Comparison of ENCODE assay signal across 1 cellular context in the genomic region with DNA sequence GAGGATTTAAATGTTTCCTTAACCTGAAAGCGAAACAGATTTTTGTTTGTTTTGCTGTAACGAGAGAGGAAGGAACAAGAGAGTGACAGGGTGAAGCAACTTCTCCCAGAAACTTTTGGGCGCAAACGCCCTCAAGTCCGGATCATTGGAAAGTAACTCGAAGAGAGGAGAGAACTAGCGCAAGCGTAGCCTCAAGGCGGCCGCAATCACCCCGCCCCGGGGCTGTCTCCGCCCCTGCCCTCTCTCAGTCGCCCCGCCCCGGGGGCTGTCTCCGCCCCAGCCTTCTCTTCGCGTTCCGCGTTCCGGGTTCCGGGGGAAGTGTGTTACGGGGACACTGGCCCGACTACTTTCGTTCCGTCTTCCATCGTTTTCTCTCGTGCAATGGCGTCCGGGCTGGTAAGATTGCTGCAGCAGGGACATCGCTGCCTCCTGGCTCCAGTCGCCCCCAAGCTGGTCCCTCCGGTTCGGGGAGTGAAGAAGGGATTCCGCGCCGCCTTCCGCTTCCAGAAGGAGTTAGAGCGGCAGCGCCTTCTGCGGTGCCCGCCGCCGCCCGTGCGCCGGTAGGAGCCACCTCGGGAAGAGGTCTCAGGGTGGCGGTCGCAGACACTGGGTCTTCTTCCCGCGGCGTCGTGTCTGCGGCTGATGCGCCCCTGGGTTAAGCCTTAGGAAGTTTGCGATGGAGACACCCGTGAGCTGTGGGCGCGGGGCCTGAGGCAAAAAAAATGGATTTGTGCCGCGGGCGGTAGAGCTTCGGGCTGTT.
TF ChIP-seq lines count a peak whose summit lies in the region.

TSS of gene MRPL44 (plus strand) at position 372 of the 760 bp plus-strand sequence. CDS start at position 382, 10 bp downstream.

TF ChIP-seq in HepG2, 621 proteins besides CTCF, POLR2A, EP300 and RAD21 (continued from another document and continues in another):
- TF ChIP-seq, protein P1, sequence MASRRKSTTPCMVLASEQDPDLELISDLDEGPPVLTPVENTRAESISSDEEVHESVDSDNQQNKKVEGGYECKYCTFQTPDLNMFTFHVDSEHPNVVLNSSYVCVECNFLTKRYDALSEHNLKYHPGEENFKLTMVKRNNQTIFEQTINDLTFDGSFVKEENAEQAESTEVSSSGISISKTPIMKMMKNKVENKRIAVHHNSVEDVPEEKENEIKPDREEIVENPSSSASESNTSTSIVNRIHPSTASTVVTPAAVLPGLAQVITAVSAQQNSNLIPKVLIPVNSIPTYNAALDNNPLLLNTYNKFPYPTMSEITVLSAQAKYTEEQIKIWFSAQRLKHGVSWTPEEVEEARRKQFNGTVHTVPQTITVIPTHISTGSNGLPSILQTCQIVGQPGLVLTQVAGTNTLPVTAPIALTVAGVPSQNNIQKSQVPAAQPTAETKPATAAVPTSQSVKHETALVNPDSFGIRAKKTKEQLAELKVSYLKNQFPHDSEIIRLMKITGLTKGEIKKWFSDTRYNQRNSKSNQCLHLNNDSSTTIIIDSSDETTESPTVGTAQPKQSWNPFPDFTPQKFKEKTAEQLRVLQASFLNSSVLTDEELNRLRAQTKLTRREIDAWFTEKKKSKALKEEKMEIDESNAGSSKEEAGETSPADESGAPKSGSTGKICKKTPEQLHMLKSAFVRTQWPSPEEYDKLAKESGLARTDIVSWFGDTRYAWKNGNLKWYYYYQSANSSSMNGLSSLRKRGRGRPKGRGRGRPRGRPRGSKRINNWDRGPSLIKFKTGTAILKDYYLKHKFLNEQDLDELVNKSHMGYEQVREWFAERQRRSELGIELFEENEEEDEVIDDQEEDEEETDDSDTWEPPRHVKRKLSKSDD (CRISPR knock-in tag; IDR thresholded peaks at IDR 0.05; ENCODE audit: low read depth), result peak; percentile 94
- TF ChIP-seq ZNF792 (CRISPR knock-in tag; IDR thresholded peaks at IDR 0.05) (peak; percentile 97), ZNF891 (CRISPR knock-in tag; IDR thresholded peaks at IDR 0.05) (peak; percentile 95), ZBTB4 (CRISPR knock-in tag; IDR thresholded peaks at IDR 0.05; ENCODE audit: borderline replicate concordance) (peak; percentile 94), TBL1XR1 (IDR thresholded peaks at IDR 0.05; ENCODE audit: borderline replicate concordance, low read length, partially characterized antibody) (peak; percentile 86), RFX5 (IDR thresholded peaks at IDR 0.05; ENCODE audit: low read depth, low read length) (0 out of 2 replicates have a peak, but pooled peaks have one; percentile 34), HHEX (CRISPR knock-in tag; IDR thresholded peaks at IDR 0.05) (peak; percentile 39; the same call in 1 of the 2 replicates), FOXM1 (CRISPR knock-in tag; IDR thresholded peaks at IDR 0.05) (no peak), CBX2 (IDR thresholded peaks at IDR 0.05; ENCODE audit: low read depth, low read length) (peak; percentile 90; the same call in 1 of the 2 replicates), CBX2 (CRISPR knock-in tag; IDR thresholded peaks at IDR 0.05; ENCODE audit: low read depth) (peak; percentile 86), SOX13 (IDR thresholded peaks at IDR 0.05) (peak; percentile 56; the same call in 1 of the 2 replicates), SOX13 (CRISPR knock-in tag; conservative IDR thresholded peaks at IDR 0.05 in 1 of 2, IDR thresholded peaks at IDR 0.05 in 1 of 2) (peak; percentile 5 to 80; a peak in 2 of 4 replicates), ZNF256 (CRISPR knock-in tag; conservative IDR thresholded peaks at IDR 0.05) (peak; percentile 90), SRSF4 (IDR thresholded peaks at IDR 0.05; ENCODE audit: low read depth, low read length, poor library complexity, severe bottlenecking) (no peak), ZFYVE20 (CRISPR knock-in tag; IDR thresholded peaks at IDR 0.05; ENCODE audit: borderline replicate concordance, low read depth) (no peak), CBX5 (CRISPR knock-in tag; IDR thresholded peaks at IDR 0.05; ENCODE audit: borderline replicate concordance) (peak; percentile 99), ZNF546 (CRISPR knock-in tag; conservative IDR thresholded peaks at IDR 0.05) (peak; percentile 71), POLR2AphosphoS2 (IDR thresholded peaks at IDR 0.05; ENCODE audit: low read depth, low read length) (peak; percentile 74; the same call in 1 of the 2 replicates), PRMT3 (CRISPR knock-in tag; IDR thresholded peaks at IDR 0.05; ENCODE audit: borderline replicate concordance, low read depth) (no peak), RARA (CRISPR knock-in tag; IDR thresholded peaks at IDR 0.05) (peak; percentile 76), RERE (CRISPR knock-in tag; IDR thresholded peaks at IDR 0.05; ENCODE audit: low read depth) (peak; percentile 73), PPARG (CRISPR knock-in tag; conservative IDR thresholded peaks at IDR 0.05) (peak; percentile 80), ATF7-NPFF (CRISPR knock-in tag; IDR thresholded peaks at IDR 0.05; ENCODE audit: low read depth) (peak; percentile 97), PLSCR1 (CRISPR knock-in tag; IDR thresholded peaks at IDR 0.05; ENCODE audit: borderline replicate concordance) (no peak; the same call in 1 of the 2 replicates), KDM4B (CRISPR knock-in tag; IDR thresholded peaks at IDR 0.05) (peak; percentile 90; the same call in 1 of the 2 replicates), TARDBP (CRISPR knock-in tag; IDR thresholded peaks at IDR 0.05) (peak; percentile 100), BHLHE40 (IDR thresholded peaks at IDR 0.05; ENCODE audit: low read length) (0 out of 2 replicates have a peak, but pooled peaks have one; percentile 26), ZSCAN9 (CRISPR knock-in tag; IDR thresholded peaks at IDR 0.05; ENCODE audit: borderline replicate concordance) (peak; percentile 99), ZNF720 (CRISPR knock-in tag; IDR thresholded peaks at IDR 0.05) (peak; percentile 81; the same call in 1 of the 2 replicates)
- TF ChIP-seq, protein P2, sequence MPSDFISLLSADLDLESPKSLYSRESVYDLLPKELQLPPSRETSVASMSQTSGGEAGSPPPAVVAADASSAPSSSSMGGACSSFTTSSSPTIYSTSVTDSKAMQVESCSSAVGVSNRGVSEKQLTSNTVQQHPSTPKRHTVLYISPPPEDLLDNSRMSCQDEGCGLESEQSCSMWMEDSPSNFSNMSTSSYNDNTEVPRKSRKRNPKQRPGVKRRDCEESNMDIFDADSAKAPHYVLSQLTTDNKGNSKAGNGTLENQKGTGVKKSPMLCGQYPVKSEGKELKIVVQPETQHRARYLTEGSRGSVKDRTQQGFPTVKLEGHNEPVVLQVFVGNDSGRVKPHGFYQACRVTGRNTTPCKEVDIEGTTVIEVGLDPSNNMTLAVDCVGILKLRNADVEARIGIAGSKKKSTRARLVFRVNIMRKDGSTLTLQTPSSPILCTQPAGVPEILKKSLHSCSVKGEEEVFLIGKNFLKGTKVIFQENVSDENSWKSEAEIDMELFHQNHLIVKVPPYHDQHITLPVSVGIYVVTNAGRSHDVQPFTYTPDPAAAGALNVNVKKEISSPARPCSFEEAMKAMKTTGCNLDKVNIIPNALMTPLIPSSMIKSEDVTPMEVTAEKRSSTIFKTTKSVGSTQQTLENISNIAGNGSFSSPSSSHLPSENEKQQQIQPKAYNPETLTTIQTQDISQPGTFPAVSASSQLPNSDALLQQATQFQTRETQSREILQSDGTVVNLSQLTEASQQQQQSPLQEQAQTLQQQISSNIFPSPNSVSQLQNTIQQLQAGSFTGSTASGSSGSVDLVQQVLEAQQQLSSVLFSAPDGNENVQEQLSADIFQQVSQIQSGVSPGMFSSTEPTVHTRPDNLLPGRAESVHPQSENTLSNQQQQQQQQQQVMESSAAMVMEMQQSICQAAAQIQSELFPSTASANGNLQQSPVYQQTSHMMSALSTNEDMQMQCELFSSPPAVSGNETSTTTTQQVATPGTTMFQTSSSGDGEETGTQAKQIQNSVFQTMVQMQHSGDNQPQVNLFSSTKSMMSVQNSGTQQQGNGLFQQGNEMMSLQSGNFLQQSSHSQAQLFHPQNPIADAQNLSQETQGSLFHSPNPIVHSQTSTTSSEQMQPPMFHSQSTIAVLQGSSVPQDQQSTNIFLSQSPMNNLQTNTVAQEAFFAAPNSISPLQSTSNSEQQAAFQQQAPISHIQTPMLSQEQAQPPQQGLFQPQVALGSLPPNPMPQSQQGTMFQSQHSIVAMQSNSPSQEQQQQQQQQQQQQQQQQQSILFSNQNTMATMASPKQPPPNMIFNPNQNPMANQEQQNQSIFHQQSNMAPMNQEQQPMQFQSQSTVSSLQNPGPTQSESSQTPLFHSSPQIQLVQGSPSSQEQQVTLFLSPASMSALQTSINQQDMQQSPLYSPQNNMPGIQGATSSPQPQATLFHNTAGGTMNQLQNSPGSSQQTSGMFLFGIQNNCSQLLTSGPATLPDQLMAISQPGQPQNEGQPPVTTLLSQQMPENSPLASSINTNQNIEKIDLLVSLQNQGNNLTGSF (CRISPR knock-in tag; IDR thresholded peaks at IDR 0.05), result peak; percentile 95
- TF ChIP-seq, protein P3, sequence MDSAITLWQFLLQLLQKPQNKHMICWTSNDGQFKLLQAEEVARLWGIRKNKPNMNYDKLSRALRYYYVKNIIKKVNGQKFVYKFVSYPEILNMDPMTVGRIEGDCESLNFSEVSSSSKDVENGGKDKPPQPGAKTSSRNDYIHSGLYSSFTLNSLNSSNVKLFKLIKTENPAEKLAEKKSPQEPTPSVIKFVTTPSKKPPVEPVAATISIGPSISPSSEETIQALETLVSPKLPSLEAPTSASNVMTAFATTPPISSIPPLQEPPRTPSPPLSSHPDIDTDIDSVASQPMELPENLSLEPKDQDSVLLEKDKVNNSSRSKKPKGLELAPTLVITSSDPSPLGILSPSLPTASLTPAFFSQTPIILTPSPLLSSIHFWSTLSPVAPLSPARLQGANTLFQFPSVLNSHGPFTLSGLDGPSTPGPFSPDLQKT (CRISPR knock-in tag; IDR thresholded peaks at IDR 0.05; ENCODE audit: borderline replicate concordance), result peak; percentile 89; the same call in 1 of the 2 replicates
